ENCODE assay signal across 1 cellular context in the genomic region with DNA sequence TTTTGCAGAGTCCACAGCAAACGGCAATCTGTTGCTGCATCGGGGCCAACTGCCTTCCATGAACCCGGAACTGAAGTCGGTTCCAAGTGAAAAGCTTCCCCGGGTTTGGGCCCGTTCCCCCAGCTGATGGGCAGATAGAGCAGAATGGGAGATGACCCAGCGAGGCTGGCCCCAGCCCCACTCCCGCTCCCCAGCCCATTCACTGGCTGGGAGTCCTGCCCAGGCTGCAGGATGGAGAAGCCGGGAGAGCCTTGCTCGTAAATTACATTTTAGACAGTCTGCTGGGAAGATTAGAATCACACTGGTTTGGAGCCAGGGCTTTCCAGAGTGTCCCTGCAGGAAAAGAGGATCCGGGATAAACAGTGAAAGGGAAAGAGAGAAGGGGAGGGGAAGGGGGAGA.
TF ChIP-seq lines count a peak whose summit lies in the region.

No MANE protein-coding gene starts in this region.

TF ChIP-seq in H1, 55 proteins besides CTCF, POLR2A, EP300 and RAD21 (continued from another document):
- TF ChIP-seq SAP30 (IDR thresholded peaks at IDR 0.05; ENCODE audit: insufficient read depth, insufficient replicate concordance, low read length) = no peak
- TF ChIP-seq RXRA (IDR thresholded peaks at IDR 0.05; ENCODE audit: insufficient read depth, low read depth, low read length) = no peak
- TF ChIP-seq SIN3A (conservative IDR thresholded peaks at IDR 0.05 in 1 of 2, IDR thresholded peaks at IDR 0.05 in 1 of 2; ENCODE audit: low read depth in 1 of 2, low read length in 2 of 2) = no peak
- TF ChIP-seq HDAC2 (IDR thresholded peaks at IDR 0.05; ENCODE audit: borderline replicate concordance in 1 of 2, low read depth in 2 of 2, low read length in 2 of 2) = no peak
- TF ChIP-seq TAF7 (optimal IDR thresholded peaks at IDR 0.05; ENCODE audit: borderline replicate concordance, low read depth, low read length) = no peak
- no peak for TF ChIP-seq MAFK (IDR thresholded peaks at IDR 0.05; ENCODE audit: low read depth, low read length)
